ENCODE assay signal across 8 cellular contexts in genomic region chr4:82428526-82428968, GRCh38. TPM values are rescaled to one million over a fixed set of nuclear protein-coding genes. Genes with fewer than 3 reads are reported as not detected.
DNase-seq lines count a peak whose midpoint lies in the region; TF ChIP-seq lines count a peak whose summit lies in the region.

No MANE protein-coding gene starts in this region.

- H3K4me3 Mint-ChIP-seq in nephron = peak overlapping the region; percentile 99 to 100 (median 100)

- H3K4me1 Mint-ChIP-seq in nephron = peaks cover 40% of the 10 kb centered on the region

- H3K9me3 Mint-ChIP-seq in nephron = no peaks in the 10 kb centered on the region

- intact Hi-C loops in dorsolateral prefrontal cortex (cut with DNase I) = loop anchor here in 1 of 2 donors (2.0 kb wide), 1 partner anchor 584 kb away; no protein-coding TSS in a partner anchor

- no peaks in the 10 kb centered on the region for H3K27me3 Mint-ChIP-seq in nephron (ENCODE audit: low read depth)

- peak overlapping the region in 53 of 59 donors; percentile 91 to 100 (median 98) for H3K27ac ChIP-seq in dorsolateral prefrontal cortex

- H3K36me3 Mint-ChIP-seq in nephron (ENCODE audit: low read depth) = peaks cover 57% of the 10 kb centered on the region

- no peaks in the 10 kb centered on the region for H3K27me3 ChIP-seq in dorsolateral prefrontal cortex

- peak overlapping the region; percentile 97 to 100 (median 100) for H3K27ac Mint-ChIP-seq in nephron

- no peak for TF ChIP-seq CTCF in LNCaP clone FGC (IDR thresholded peaks at IDR 0.05; ENCODE audit: control insufficient read depth, extremely low read depth, insufficient read depth)
- peak in 3 of 56 donors; percentile 7 to 29 (median 8) for TF ChIP-seq CTCF in dorsolateral prefrontal cortex (IDR thresholded peaks at IDR 0.05 in 54 of 56, conservative IDR thresholded peaks at IDR 0.05 in 2 of 56; ENCODE audit: low read depth in 1 of 56, partially characterized antibody in 56 of 56)
- TF ChIP-seq CTCF in nephron (IDR thresholded peaks at IDR 0.05; ENCODE audit: unreplicated experiment in 3 of 3) = no peak

- DNase-seq in CD1c-positive myeloid dendritic cell (ENCODE audit: extremely low spot score) (peak; percentile 13), LNCaP clone FGC (ENCODE audit: low read depth) (no peak), dorsolateral prefrontal cortex (no peak), LoVo (ENCODE audit: low spot score) (no peak), retina (no peak), HPDE6-E6E7 (ENCODE audit: extremely low spot score) (no peak)
- no peak for DNase-seq in central memory CD4-positive, alpha-beta T cell

- H3K4me3 ChIP-seq in LNCaP clone FGC (ENCODE audit: low read depth, low read length) = peak overlapping the region; percentile 84
- H3K4me3 ChIP-seq in dorsolateral prefrontal cortex = peak overlapping the region; percentile 62 to 98 (median 92)

RNA-seq across cellular contexts. Expression of gene HNRNPDL, which starts 1.7 kb away (rescaled TPM):
- total RNA-seq in dorsolateral prefrontal cortex = 100 to 1,000 TPM; 161 to 456 (median 285) TPM

RNA-seq across cellular contexts. Expression of gene ENOPH1, which starts 1.8 kb away (rescaled TPM):
- 10 to 100 TPM; 35.3 to 86.8 (median 62.2) TPM for total RNA-seq in dorsolateral prefrontal cortex

RNA-seq across cellular contexts. Expression of gene HNRNPD, which starts 54.8 kb away (rescaled TPM):
- 100 to 1,000 TPM in 115 of 120 experiments, 10 to 100 TPM in 5; 81.5 to 203 (median 140) TPM for total RNA-seq in dorsolateral prefrontal cortex
